24 cellular contexts compared by ENCODE assay signal in genomic region chr2:241903121-241904010, GRCh38. TPM values are rescaled to one million over a fixed set of nuclear protein-coding genes. Genes with fewer than 3 reads are reported as not detected.
A peak's percentile ranks its signal among the peaks of the same experiment; 100 is the strongest.
DNase-seq lines count a peak whose midpoint lies in the region; ATAC-seq and TF ChIP-seq lines count a peak whose summit lies in the region.
"Had no signal": no experiment of that assay in that cellular context is flagged by ENCODE, and none has a peak within 500 bp of the region (broad histone marks: within the 10 kb centered on the region; RNA-seq: fewer than 3 reads in every experiment).

No MANE protein-coding gene starts in this region.

- no peaks in the 10 kb centered on the region for H3K36me3 Mint-ChIP-seq in activated T-helper 17 cell treated with anti-CD3 and anti-CD28 coated beads, Interleukin-2, amount 50 U/mL, for 72 hours (ENCODE audit: low read depth)
- H3K36me3 Mint-ChIP-seq: brain, WTC11 had no signal

- peaks cover 0 to 13% (median 8%) of the 10 kb centered on the region in 4 donors for H3K4me1 ChIP-seq in sigmoid colon
- H3K4me1 ChIP-seq: colonic mucosa had no signal

- H3K27me3 Mint-ChIP-seq in activated T-helper 17 cell treated with anti-CD3 and anti-CD28 coated beads, Interleukin-2, amount 50 U/mL, for 72 hours = no peaks in the 10 kb centered on the region
- H3K27me3 Mint-ChIP-seq: activated naive CD8-positive, alpha-beta T cell treated with anti-CD3 and anti-CD28 coated beads for 36 hours had no signal

- peak; percentile 26 for DNase-seq in activated CD4-positive, CD25-positive, alpha-beta regulatory T cell treated with anti-CD3 and anti-CD28 coated beads, Interleukin-2, amount 50 U/mL, for 72 hours
- no peak for DNase-seq in activated CD4-positive, CD25-positive, alpha-beta regulatory T cell (lab: John Stamatoyannopoulos, UW)
- peak; percentile 66 for DNase-seq in NCI-H2171 treated with DMSO at 0.1 percent for 48 hours (lab: John Stamatoyannopoulos, UW)
- peak; percentile 13 for DNase-seq in epidermal melanocyte (ENCODE audit: insufficient read length, low spot score)
- peak; percentile 55 for DNase-seq in sciatic nerve (ENCODE audit: low spot score)
- DNase-seq in brain microvascular endothelial cell = no peak
- DNase-seq in sigmoid colon = no peak
- DNase-seq: 8988T; activated naive CD8-positive, alpha-beta T cell treated with anti-CD3 and anti-CD28 coated beads for 36 hours; colonic mucosa; COR-L47; glutamatergic neuron; HFFc6; left colon; NCI-H1417; NCI-H774 had no signal

- no peak for TF ChIP-seq POLR2A in sigmoid colon (IDR thresholded peaks at IDR 0.05)

- no peak for ATAC-seq in sciatic nerve
- ATAC-seq in activated T-helper 17 cell treated with anti-CD3 and anti-CD28 coated beads, Interleukin-2, amount 50 U/mL, for 72 hours (replicated peaks) = no peak
- ATAC-seq: left colon, Panc1 had no signal

- intact Hi-C loops in sciatic nerve (cut with DNase I) (no loop called here), sigmoid colon (cut with DNase I) (no loop called here)

- H3K27me3 ChIP-seq in brain microvascular endothelial cell (replicated peaks) = peaks cover 9% of the 10 kb centered on the region
- peaks cover 0 to 10% (median 0%) of the 10 kb centered on the region in 3 donors for H3K27me3 ChIP-seq in sigmoid colon
- H3K27me3 ChIP-seq: colonic mucosa had no signal

- H3K27ac ChIP-seq in brain microvascular endothelial cell (no peak overlapping the region), sigmoid colon (no peak overlapping the region)
- H3K27ac ChIP-seq: colonic mucosa, SK-N-MC had no signal

- in situ Hi-C loops in brain microvascular endothelial cell (cut with HindIII; ENCODE audit: low pct_ligation_motif_present, low sequenced_read_pairs) = no loop called here

- no peak for TF ChIP-seq EP300 in sigmoid colon (IDR thresholded peaks at IDR 0.05)

- H3K4me3 ChIP-seq in brain microvascular endothelial cell (ENCODE audit: low read depth, low read length) (no peak overlapping the region), sigmoid colon (no peak overlapping the region)
- H3K4me3 ChIP-seq: colonic mucosa, SK-N-MC had no signal

- H3K9me3 Mint-ChIP-seq in activated T-helper 17 cell treated with anti-CD3 and anti-CD28 coated beads, Interleukin-2, amount 50 U/mL, for 72 hours = no peaks in the 10 kb centered on the region
- H3K9me3 Mint-ChIP-seq: activated naive CD8-positive, alpha-beta T cell treated with anti-CD3 and anti-CD28 coated beads for 36 hours; HFFc6; neural crest cell; T-helper 2 cell treated with Interferon-gamma antibody and Interleukin-4, amounts not matched to agents 5 μg/mL and 100 μg/mL, for 36 hours; WTC11 had no signal

- TF ChIP-seq CTCF in brain microvascular endothelial cell (IDR thresholded peaks at IDR 0.05; ENCODE audit: low read depth, low read length, missing control alignments) (no peak), sigmoid colon (IDR thresholded peaks at IDR 0.05) (no peak)

- H3K9me3 ChIP-seq in sigmoid colon = no peaks in the 10 kb centered on the region
- H3K9me3 ChIP-seq: colonic mucosa had no signal

- H3K4me1 Mint-ChIP-seq in activated T-helper 17 cell treated with anti-CD3 and anti-CD28 coated beads, Interleukin-2, amount 50 U/mL, for 72 hours = no peaks in the 10 kb centered on the region
- H3K4me1 Mint-ChIP-seq: activated naive CD8-positive, alpha-beta T cell treated with anti-CD3 and anti-CD28 coated beads for 36 hours had no signal

- H3K36me3 ChIP-seq in brain microvascular endothelial cell (replicated peaks) (no peaks in the 10 kb centered on the region), sigmoid colon (no peaks in the 10 kb centered on the region)
- H3K36me3 ChIP-seq: colonic mucosa had no signal

- H3K27ac Mint-ChIP-seq in activated T-helper 17 cell treated with anti-CD3 and anti-CD28 coated beads, Interleukin-2, amount 50 U/mL, for 72 hours = no peak overlapping the region
- H3K27ac Mint-ChIP-seq: activated naive CD8-positive, alpha-beta T cell treated with anti-CD3 and anti-CD28 coated beads for 36 hours; brain; HFFc6; T-helper 2 cell treated with Interferon-gamma antibody and Interleukin-4, amounts not matched to agents 5 μg/mL and 100 μg/mL, for 36 hours; WTC11 had no signal

- H3K4me3 Mint-ChIP-seq in activated T-helper 17 cell treated with anti-CD3 and anti-CD28 coated beads, Interleukin-2, amount 50 U/mL, for 72 hours = no peak overlapping the region
- H3K4me3 Mint-ChIP-seq: activated naive CD8-positive, alpha-beta T cell treated with anti-CD3 and anti-CD28 coated beads for 36 hours; brain; HFFc6; neural crest cell; T-helper 2 cell treated with Interferon-gamma antibody and Interleukin-4, amounts not matched to agents 5 μg/mL and 100 μg/mL, for 36 hours had no signal

- 94 to 95% methylated on average over 40 of the region's 40 CpGs for WGBS in sigmoid colon, 2 donors

RNA-seq across cellular contexts. Expression of gene RTP5, which starts 33.8 kb away (rescaled TPM):
- total RNA-seq in sciatic nerve = not detected
- total RNA-seq in sigmoid colon = under 1 TPM in 1 of 4 donors, not detected in 3; 0.16 TPM
- under 1 TPM in 1 of 3 donors, not detected in 2; 0.19 TPM for polyA plus RNA-seq in sigmoid colon
- under 1 TPM in 1 of 2 donors, not detected in 1; 0.58 TPM for total RNA-seq in activated T-helper 17 cell treated with anti-CD3 and anti-CD28 coated beads, Interleukin-2, amount 50 U/mL, for 72 hours
- total RNA-seq: colonic mucosa, Daoy, HFFc6, left colon, neural crest cell, WTC11 had no signal

RNA-seq across cellular contexts. Expression of gene PDCD1, which starts 44.7 kb away (rescaled TPM):
- 0.27 TPM for total RNA-seq in sciatic nerve
- under 1 TPM in 3 of 4 donors, not detected in 1; 0.14 to 0.99 (median 0.36) TPM for total RNA-seq in sigmoid colon
- polyA plus RNA-seq in sigmoid colon = 1 to 10 TPM in 1 of 3 donors, not detected in 2; 3.2 TPM
- 10 to 100 TPM; 13.1 to 77.6 TPM for total RNA-seq in activated T-helper 17 cell treated with anti-CD3 and anti-CD28 coated beads, Interleukin-2, amount 50 U/mL, for 72 hours
- total RNA-seq: Daoy, HFFc6, neural crest cell had no signal

Comparison
In these comparisons a context has a peak if more than half of its experiments do, and no peak if none do; other contexts are left out.
1. DNase-seq: peak in activated CD4-positive, CD25-positive, alpha-beta regulatory T cell treated with anti-CD3 and anti-CD28 coated beads, Interleukin-2, amount 50 U/mL, for 72 hours (single experiment), NCI-H2171 treated with DMSO at 0.1 percent for 48 hours (single experiment), epidermal melanocyte (single experiment) and sciatic nerve (single experiment); none in activated CD4-positive, CD25-positive, alpha-beta regulatory T cell (0 of 4), brain microvascular endothelial cell (single experiment) and sigmoid colon (single experiment).
2. RNA of gene PDCD1, which starts 44.7 kb away (total RNA-seq): 13.1 to 77.6 TPM in activated T-helper 17 cell treated with anti-CD3 and anti-CD28 coated beads, Interleukin-2, amount 50 U/mL, for 72 hours; 0.14 to 0.99 TPM in sigmoid colon and 0.27 TPM in sciatic nerve (single experiment); every median in the first group is over 4 times any median in the second.